8 cellular contexts compared by ENCODE assay signal in genomic region chr1:111199881-111200801, GRCh38. TPM values are rescaled to one million over a fixed set of nuclear protein-coding genes. Genes with fewer than 3 reads are reported as not detected.
DNase-seq lines count a peak whose midpoint lies in the region; ATAC-seq and TF ChIP-seq lines count a peak whose summit lies in the region.

TSS of gene DENND2D (minus strand) at chr1:111200646. CDS start at chr1:111200459, 187 bp downstream.

- no peak within 1 kb of the TSS for H3K18ac ChIP-seq in neuronal stem cell (ENCODE audit: low read length)

- no CpG with 5 or more reads among the region's 17 CpGs for WGBS in neuronal stem cell (ENCODE audit: extremely low coverage in 2 of 2, insufficient read length in 2 of 2, insufficient replicate concordance in 1 of 2), 2 donors

- peaks cover 9% of the 10 kb centered on the region for H3K4me1 Mint-ChIP-seq in Caco-2 (ENCODE audit: low read depth, unreplicated experiment)

- no peak within 1 kb of the TSS for H2AK5ac ChIP-seq in neuronal stem cell (ENCODE audit: low read depth, low read length)

- H3K14ac ChIP-seq in neuronal stem cell (ENCODE audit: low read length), result no peak within 1 kb of the TSS

- H3K4me1 ChIP-seq in Caco-2, result peaks cover 33% of the 10 kb centered on the region
- peaks cover 2 to 3% of the 10 kb centered on the region in 2 donors for H3K4me1 ChIP-seq in neuronal stem cell (ENCODE audit: control insufficient read depth in 2 of 2, insufficient read depth in 1 of 2, low read depth in 1 of 2, low read length in 2 of 2)
- peaks cover 0 to 35% (median 14%) of the 10 kb centered on the region in 4 donors for H3K4me1 ChIP-seq in tibial artery

- POLR2A ChIA-PET in Caco-2 (lab: Charles Lee), result no interaction called here

- ATAC-seq in GM18517 (IDR thresholded peaks at IDR 0.05; ENCODE audit: unreplicated experiment), result no peak

- H4K91ac ChIP-seq in neuronal stem cell (ENCODE audit: low read depth, low read length, poor library complexity), result no peak within 1 kb of the TSS

- no peaks in the 10 kb centered on the region for H3K9me3 Mint-ChIP-seq in Caco-2 (ENCODE audit: unreplicated experiment)

- no peak within 1 kb of the TSS for H4K8ac ChIP-seq in neuronal stem cell (ENCODE audit: low read depth, low read length)

- H3K9ac ChIP-seq in neuronal stem cell (ENCODE audit: low read depth, low read length, poor library complexity), result no peak within 1 kb of the TSS

- CTCF ChIA-PET in Caco-2 (lab: Charles Lee), result no interaction called here

- no peak within 1 kb of the TSS for H2BK5ac ChIP-seq in neuronal stem cell (ENCODE audit: low read length)

- H2BK12ac ChIP-seq in neuronal stem cell (ENCODE audit: low read length), result no peak within 1 kb of the TSS

- peaks cover 12% of the 10 kb centered on the region for H3K36me3 Mint-ChIP-seq in Caco-2 (ENCODE audit: insufficient read depth, unreplicated experiment)

- H3K79me1 ChIP-seq in neuronal stem cell (ENCODE audit: low read depth, low read length), result no peaks in the 10 kb centered on the region

- H3K4ac ChIP-seq in neuronal stem cell (ENCODE audit: low read length), result no peak within 1 kb of the TSS

- H3K27me3 ChIP-seq in Caco-2 (replicated peaks; ENCODE audit: control insufficient read depth, insufficient read depth, low read length), result no peaks in the 10 kb centered on the region
- peaks cover 0 to 17% (median 0%) of the 10 kb centered on the region in 3 experiments for H3K27me3 ChIP-seq in neuronal stem cell (ENCODE audit: control insufficient read depth in 3 of 3, insufficient read depth in 3 of 3, low read depth in 1 of 3, low read length in 3 of 3)
- H3K27me3 ChIP-seq in tibial artery, result peaks cover 0 to 35% of the 10 kb centered on the region in 2 donors

- DNase-seq in Caco-2 (no peak), cerebellum (ENCODE audit: low spot score) (peak; percentile 6), neuronal stem cell (ENCODE audit: low spot score) (no peak), tibial artery (peak; percentile 74 to 82), cerebellar nuclear complex (lab: John Stamatoyannopoulos, UW) (no peak), NCI-H1436 (lab: John Stamatoyannopoulos, UW) (no peak)

- H3K27me3 Mint-ChIP-seq in Caco-2 (ENCODE audit: insufficient read depth, unreplicated experiment), result no peaks in the 10 kb centered on the region

- H3K36me3 ChIP-seq in Caco-2 (ENCODE audit: control insufficient read depth, insufficient read depth, low read length) (peaks cover 2% of the 10 kb centered on the region; the same call in 1 of the 2 replicates), neuronal stem cell (replicated peaks in 1 of 2; ENCODE audit: control insufficient read depth in 2 of 2, insufficient read depth in 2 of 2, low read length in 2 of 2) (no peaks in the 10 kb centered on the region), tibial artery (peaks cover 0 to 22% (median 0%) of the 10 kb centered on the region in 3 donors)

- H3K9me3 ChIP-seq in Caco-2 (no peaks in the 10 kb centered on the region), neuronal stem cell (replicated peaks in 1 of 2; ENCODE audit: control insufficient read depth in 2 of 2, insufficient read depth in 1 of 2, low read depth in 1 of 2, low read length in 2 of 2) (no peaks in the 10 kb centered on the region), tibial artery (no peaks in the 10 kb centered on the region)

- H3K23ac ChIP-seq in neuronal stem cell (ENCODE audit: low read depth, low read length, poor library complexity), result no peak within 1 kb of the TSS

- no peak for TF ChIP-seq CTCF in Caco-2 (IDR thresholded peaks at IDR 0.05; ENCODE audit: insufficient read depth in 1 of 2, low read depth in 1 of 2, low read length in 1 of 2, severe bottlenecking in 1 of 2, unreplicated experiment in 1 of 2)
- no peak for TF ChIP-seq CTCF in tibial artery (IDR thresholded peaks at IDR 0.05)

- intact Hi-C loops in Caco-2 (cut with micrococcal nuclease; ENCODE audit: unreplicated experiment) (loop anchor here (5.0 kb wide), 3 partner anchors 38 to 132 kb away; partner anchors contain the start of genes CEPT1 and DRAM2), tibial artery (cut with DNase I; ENCODE audit: low total_unique reads) (no loop called here)
- intact Hi-C loops in T-helper 2 cell treated with Interferon-gamma antibody and Interleukin-4, amounts not matched to agents 100 ng/mL and 5 ng/mL, for 36 hours (cut with micrococcal nuclease), result loop anchor here (5.0 to 10.0 kb wide), 5 partner anchors 32 to 555 kb away; partner anchors contain the start of genes CEPT1, DDX20 and DRAM2

- no peak within 1 kb of the TSS for H3K4me3 Mint-ChIP-seq in Caco-2 (ENCODE audit: unreplicated experiment)

- H3K27ac Mint-ChIP-seq in Caco-2 (ENCODE audit: unreplicated experiment), result no peak within 1 kb of the TSS

- H2BK120ac ChIP-seq in neuronal stem cell (ENCODE audit: low read depth, low read length), result no peak within 1 kb of the TSS

- H3K4me2 ChIP-seq in neuronal stem cell (ENCODE audit: insufficient read depth, low read length, poor library complexity, severe bottlenecking), result no peak within 1 kb of the TSS

- H3K4me3 ChIP-seq in Caco-2 (ENCODE audit: low read depth, low read length) (no peak within 1 kb of the TSS), neuronal stem cell (ENCODE audit: low read length in 2 of 2) (no peak within 1 kb of the TSS), tibial artery (peak within 1 kb of the TSS in 1 of 2 donors; percentile 9)

- BruUV-seq in Caco-2 (replicated peaks; lab: Mats Ljungman, UMichigan), result no TSS peak

- H3K27ac ChIP-seq in neuronal stem cell (replicated peaks; ENCODE audit: low read length) (no peak within 1 kb of the TSS), tibial artery (no peak within 1 kb of the TSS)

- H2BK15ac ChIP-seq in neuronal stem cell (ENCODE audit: low read length), result peak within 1 kb of the TSS; percentile 11

- no peak within 1 kb of the TSS for H2AFZ ChIP-seq in neuronal stem cell (ENCODE audit: low read length)

RNA-seq across cellular contexts. Expression of gene DENND2D, which starts in this region (rescaled TPM):
- 20.4 and 23.2 TPM in 2 replicates for total RNA-seq in Caco-2 (2022)
- total RNA-seq in T-helper 2 cell treated with Interferon-gamma antibody and Interleukin-4, amounts not matched to agents 100 ng/mL and 5 ng/mL, for 36 hours, result 203 and 207 TPM in 2 replicates
- 2.4 TPM for total RNA-seq in cerebellum
- 0.32 TPM for polyA plus RNA-seq in neuronal stem cell (2013, experiment 1 of 2)
- 0.19 TPM for polyA plus RNA-seq in neuronal stem cell (2013, experiment 2 of 2)

Comparison
In these comparisons a context has a peak if more than half of its experiments do, and no peak if none do; other contexts are left out.
1. DNase-seq: peak in cerebellum (single experiment) and tibial artery (2 of 2); none in Caco-2 (0 of 2), neuronal stem cell (single experiment), cerebellar nuclear complex (0 of 2) and NCI-H1436 (single experiment).